ENCODE assay signal across 39 cellular contexts in the genomic region with DNA sequence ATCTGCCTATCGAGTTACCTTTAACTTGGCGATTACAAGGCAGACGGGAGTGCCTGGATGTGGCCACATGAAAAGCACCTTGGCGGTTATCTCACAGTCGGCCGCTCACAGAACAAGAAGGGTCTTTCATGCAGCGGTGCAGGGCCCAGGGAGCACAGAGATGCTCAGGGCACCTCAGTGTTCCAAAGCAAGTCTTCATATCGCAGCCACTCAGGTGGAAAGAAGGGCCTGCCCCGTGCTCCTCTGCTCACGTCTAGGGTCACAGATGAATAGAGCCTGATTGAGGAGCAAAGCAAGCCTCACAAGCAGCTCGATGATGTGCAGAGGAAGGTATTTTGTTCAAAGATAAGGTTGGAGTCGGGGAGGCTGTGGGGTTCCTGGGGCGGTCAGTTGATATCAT.
"Had no signal": no experiment of that assay in that cellular context is flagged by ENCODE, and none has a peak within 500 bp of the region (broad histone marks: within the 10 kb centered on the region; RNA-seq: fewer than 3 reads in every experiment).

No MANE protein-coding gene starts in this region.

- H3K27ac Mint-ChIP-seq: activated naive CD4-positive, alpha-beta T cell treated with anti-CD3 and anti-CD28 coated beads for 36 hours; activated naive CD4-positive, alpha-beta T cell treated with anti-CD3 and anti-CD28 coated beads, Interleukin-2, amount 10 ng/mL, durations not matched to agents 7 days and 5 days; activated naive CD4-positive, alpha-beta T cell treated with anti-CD3 and anti-CD28 coated beads, Interleukin-2, amount 50 U/mL, for 24 hours; activated naive CD4-positive, alpha-beta T cell treated with anti-CD3 and anti-CD28 coated beads, Interleukin-2, amount 50 U/mL, for 72 hours; activated naive CD8-positive, alpha-beta T cell; activated naive CD8-positive, alpha-beta T cell treated with anti-CD3 and anti-CD28 coated beads for 36 hours; activated naive CD8-positive, alpha-beta T cell treated with anti-CD3 and anti-CD28 coated beads, Interleukin-2, amount 10 ng/mL, durations not matched to agents 7 days and 5 days; activated naive CD8-positive, alpha-beta T cell treated with anti-CD3 and anti-CD28 coated beads, Interleukin-2, amount 50 U/mL, for 24 hours; activated T-cell treated with anti-CD3 and anti-CD28 coated beads, Interleukin-2, amount 50 U/mL, for 24 hours; activated T-cell treated with anti-CD3 and anti-CD28 coated beads, Interleukin-2, amount 50 U/mL, for 72 hours; activated T-helper 1 cell treated with anti-CD3 and anti-CD28 coated beads, Interleukin-12 subunit alpha, Interleukin-12 subunit beta, Interleukin-2, Interleukin-4 antibody, amounts not matched to agents 30 ng/mL and 10 ng/mL and 1 ng/mL, durations not matched to agents 14 hours and 24 hours and 36 hours; activated T-helper 17 cell treated with anti-CD3 and anti-CD28 coated beads, Interleukin-2, amount 50 U/mL, for 72 hours; activated T-helper 2 cell treated with anti-CD3 and anti-CD28 coated beads, Interferon-gamma antibody, Interleukin-2, Interleukin-4, amounts not matched to agents 10 μg/mL and 5 μg/mL and 100 μg/mL, durations not matched to agents 14 hours and 24 hours and 36 hours; brain had no signal

- H3K4me3 ChIP-seq: adrenal gland, ascending aorta, body of pancreas, breast epithelium, cardiac muscle cell had no signal

- DNase-seq: activated effector memory CD4-positive, alpha-beta T cell treated with anti-CD3 and anti-CD28 coated beads, Interleukin-2, amount 50 U/mL, for 16 hours; activated effector memory CD4-positive, alpha-beta T cell treated with Interleukin-2 at 50 U/mL for 16 hours; activated gamma-delta T cell; activated gamma-delta T cell treated with Interleukin-2 at 50 U/mL for 16 hours; activated naive CD4-positive, alpha-beta T cell; activated naive CD4-positive, alpha-beta T cell treated with anti-CD3 and anti-CD28 coated beads for 36 hours; activated naive CD4-positive, alpha-beta T cell treated with anti-CD3 and anti-CD28 coated beads, Interleukin-2, amount 10 ng/mL, durations not matched to agents 7 days and 5 days; activated naive CD4-positive, alpha-beta T cell treated with anti-CD3 and anti-CD28 coated beads, Interleukin-2, amount 50 U/mL, for 16 hours; activated naive CD4-positive, alpha-beta T cell treated with Interleukin-2 at 50 U/mL for 16 hours; activated naive CD8-positive, alpha-beta T cell treated with anti-CD3 and anti-CD28 coated beads for 36 hours; activated naive CD8-positive, alpha-beta T cell treated with anti-CD3 and anti-CD28 coated beads, Interleukin-2, amount 10 ng/mL, durations not matched to agents 7 days and 5 days; activated naive CD8-positive, alpha-beta T cell treated with anti-CD3 and anti-CD28 coated beads, Interleukin-2, amount 50 U/mL, for 24 hours; activated T-cell treated with anti-CD3 and anti-CD28 coated beads for 4 hours; activated T-cell treated with anti-CD3 and anti-CD28 coated beads, Interleukin-2, amount 50 U/mL, for 1 hour; activated T-cell treated with anti-CD3 and anti-CD28 coated beads, Interleukin-2, amount 50 U/mL, for 24 hours; activated T-cell treated with anti-CD3 and anti-CD28 coated beads, Interleukin-2, amount 50 U/mL, for 4 hours; activated T-cell treated with anti-CD3 and anti-CD28 coated beads, Interleukin-2, amount 50 U/mL, for 48 hours; activated T-cell treated with anti-CD3 and anti-CD28 coated beads, Interleukin-2, amount 50 U/mL, for 72 hours; adrenal gland; amniotic stem cell; amygdala; anterior cingulate cortex; aorta; body of pancreas; brain microvascular endothelial cell; caudate nucleus; central memory CD4-positive, alpha-beta T cell; cerebellar nuclear complex had no signal

- H3K9me3 ChIP-seq: adrenal gland had no signal

- H3K4me1 ChIP-seq: adrenal gland, ascending aorta, body of pancreas, breast epithelium had no signal

- H3K27ac ChIP-seq: adrenal gland, ascending aorta, body of pancreas, brain microvascular endothelial cell, breast epithelium, cardiac muscle cell had no signal

- H3K36me3 Mint-ChIP-seq: activated naive CD4-positive, alpha-beta T cell treated with anti-CD3 and anti-CD28 coated beads, Interleukin-2, amount 10 ng/mL, durations not matched to agents 7 days and 5 days; activated naive CD4-positive, alpha-beta T cell treated with anti-CD3 and anti-CD28 coated beads, Interleukin-2, amount 50 U/mL, for 24 hours; activated naive CD8-positive, alpha-beta T cell; activated naive CD8-positive, alpha-beta T cell treated with anti-CD3 and anti-CD28 coated beads for 36 hours; activated naive CD8-positive, alpha-beta T cell treated with anti-CD3 and anti-CD28 coated beads, Interleukin-2, amount 10 ng/mL, durations not matched to agents 7 days and 5 days had no signal

- H3K4me3 Mint-ChIP-seq: activated naive CD4-positive, alpha-beta T cell treated with anti-CD3 and anti-CD28 coated beads for 36 hours; activated naive CD4-positive, alpha-beta T cell treated with anti-CD3 and anti-CD28 coated beads, Interleukin-2, amount 10 ng/mL, durations not matched to agents 7 days and 5 days; activated naive CD4-positive, alpha-beta T cell treated with anti-CD3 and anti-CD28 coated beads, Interleukin-2, amount 50 U/mL, for 24 hours; activated naive CD8-positive, alpha-beta T cell; activated naive CD8-positive, alpha-beta T cell treated with anti-CD3 and anti-CD28 coated beads for 36 hours; activated naive CD8-positive, alpha-beta T cell treated with anti-CD3 and anti-CD28 coated beads, Interleukin-2, amount 10 ng/mL, durations not matched to agents 7 days and 5 days; activated naive CD8-positive, alpha-beta T cell treated with anti-CD3 and anti-CD28 coated beads, Interleukin-2, amount 50 U/mL, for 24 hours; activated T-cell treated with anti-CD3 and anti-CD28 coated beads, Interleukin-2, amount 50 U/mL, for 24 hours; activated T-cell treated with anti-CD3 and anti-CD28 coated beads, Interleukin-2, amount 50 U/mL, for 4 hours; activated T-cell treated with anti-CD3 and anti-CD28 coated beads, Interleukin-2, amount 50 U/mL, for 72 hours; activated T-helper 1 cell treated with anti-CD3 and anti-CD28 coated beads, Interleukin-12 subunit alpha, Interleukin-12 subunit beta, Interleukin-2, Interleukin-4 antibody, amounts not matched to agents 30 ng/mL and 10 ng/mL and 1 ng/mL, durations not matched to agents 14 hours and 24 hours and 36 hours; activated T-helper 17 cell treated with anti-CD3 and anti-CD28 coated beads, Interleukin-2, amount 50 U/mL, for 72 hours; brain; central memory CD8-positive, alpha-beta T cell had no signal

- H3K4me1 Mint-ChIP-seq: activated naive CD4-positive, alpha-beta T cell treated with anti-CD3 and anti-CD28 coated beads, Interleukin-2, amount 10 ng/mL, durations not matched to agents 7 days and 5 days; activated naive CD4-positive, alpha-beta T cell treated with anti-CD3 and anti-CD28 coated beads, Interleukin-2, amount 50 U/mL, for 24 hours; activated naive CD8-positive, alpha-beta T cell treated with anti-CD3 and anti-CD28 coated beads for 36 hours; activated naive CD8-positive, alpha-beta T cell treated with anti-CD3 and anti-CD28 coated beads, Interleukin-2, amount 10 ng/mL, durations not matched to agents 7 days and 5 days; activated naive CD8-positive, alpha-beta T cell treated with anti-CD3 and anti-CD28 coated beads, Interleukin-2, amount 50 U/mL, for 24 hours; activated T-helper 17 cell treated with anti-CD3 and anti-CD28 coated beads, Interleukin-2, amount 50 U/mL, for 72 hours; central memory CD8-positive, alpha-beta T cell had no signal

- H3K27me3 Mint-ChIP-seq: activated naive CD4-positive, alpha-beta T cell treated with anti-CD3 and anti-CD28 coated beads, Interleukin-2, amount 10 ng/mL, durations not matched to agents 7 days and 5 days; activated naive CD8-positive, alpha-beta T cell; activated naive CD8-positive, alpha-beta T cell treated with anti-CD3 and anti-CD28 coated beads, Interleukin-2, amount 10 ng/mL, durations not matched to agents 7 days and 5 days; activated naive CD8-positive, alpha-beta T cell treated with anti-CD3 and anti-CD28 coated beads, Interleukin-2, amount 50 U/mL, for 24 hours; activated T-cell treated with anti-CD3 and anti-CD28 coated beads, Interleukin-2, amount 50 U/mL, for 24 hours had no signal

- H3K36me3 ChIP-seq: adrenal gland, ascending aorta, brain microvascular endothelial cell, breast epithelium, cardiac muscle cell had no signal

- H3K27me3 ChIP-seq: adrenal gland, ascending aorta, body of pancreas, brain microvascular endothelial cell, cardiac muscle cell had no signal
